ENCODE assay signal across 1 cellular context in the genomic region with DNA sequence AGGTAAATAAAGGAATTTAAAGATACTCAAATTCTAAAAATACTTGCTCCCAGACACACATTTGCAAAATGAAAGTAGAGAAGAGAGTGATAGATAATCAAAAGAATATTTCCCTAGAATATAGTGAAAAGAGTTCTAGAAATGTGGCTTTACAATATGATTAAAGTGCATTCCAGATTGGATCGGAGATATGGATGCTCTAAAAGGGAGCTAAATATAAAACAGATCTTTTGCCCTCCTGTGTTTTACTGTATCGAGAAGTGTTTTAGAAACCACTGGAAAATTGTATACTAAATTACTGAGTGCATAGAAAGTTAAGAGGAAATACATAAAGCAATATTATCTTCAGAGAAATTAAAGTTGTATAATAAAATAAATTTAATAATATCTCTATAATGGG.
TF ChIP-seq lines count a peak whose summit lies in the region.

No MANE protein-coding gene starts in this region.

TF ChIP-seq in SK-N-SH treated with all-trans-retinoic acid at 6 μM for 48 hours, 23 proteins besides CTCF, POLR2A, EP300 and RAD21 (continued from another document):
- TF ChIP-seq, protein P1, sequence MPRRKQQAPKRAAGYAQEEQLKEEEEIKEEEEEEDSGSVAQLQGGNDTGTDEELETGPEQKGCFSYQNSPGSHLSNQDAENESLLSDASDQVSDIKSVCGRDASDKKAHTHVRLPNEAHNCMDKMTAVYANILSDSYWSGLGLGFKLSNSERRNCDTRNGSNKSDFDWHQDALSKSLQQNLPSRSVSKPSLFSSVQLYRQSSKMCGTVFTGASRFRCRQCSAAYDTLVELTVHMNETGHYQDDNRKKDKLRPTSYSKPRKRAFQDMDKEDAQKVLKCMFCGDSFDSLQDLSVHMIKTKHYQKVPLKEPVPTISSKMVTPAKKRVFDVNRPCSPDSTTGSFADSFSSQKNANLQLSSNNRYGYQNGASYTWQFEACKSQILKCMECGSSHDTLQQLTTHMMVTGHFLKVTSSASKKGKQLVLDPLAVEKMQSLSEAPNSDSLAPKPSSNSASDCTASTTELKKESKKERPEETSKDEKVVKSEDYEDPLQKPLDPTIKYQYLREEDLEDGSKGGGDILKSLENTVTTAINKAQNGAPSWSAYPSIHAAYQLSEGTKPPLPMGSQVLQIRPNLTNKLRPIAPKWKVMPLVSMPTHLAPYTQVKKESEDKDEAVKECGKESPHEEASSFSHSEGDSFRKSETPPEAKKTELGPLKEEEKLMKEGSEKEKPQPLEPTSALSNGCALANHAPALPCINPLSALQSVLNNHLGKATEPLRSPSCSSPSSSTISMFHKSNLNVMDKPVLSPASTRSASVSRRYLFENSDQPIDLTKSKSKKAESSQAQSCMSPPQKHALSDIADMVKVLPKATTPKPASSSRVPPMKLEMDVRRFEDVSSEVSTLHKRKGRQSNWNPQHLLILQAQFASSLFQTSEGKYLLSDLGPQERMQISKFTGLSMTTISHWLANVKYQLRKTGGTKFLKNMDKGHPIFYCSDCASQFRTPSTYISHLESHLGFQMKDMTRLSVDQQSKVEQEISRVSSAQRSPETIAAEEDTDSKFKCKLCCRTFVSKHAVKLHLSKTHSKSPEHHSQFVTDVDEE (CRISPR knock-in tag; IDR thresholded peaks at IDR 0.05): 0 out of 2 replicates have a peak, but pooled peaks have one; percentile 15
- TF ChIP-seq OSR1 (CRISPR knock-in tag; IDR thresholded peaks at IDR 0.05) (no peak), ZFP30 (CRISPR knock-in tag; IDR thresholded peaks at IDR 0.05) (peak; percentile 63), ZC3H10 (CRISPR knock-in tag; IDR thresholded peaks at IDR 0.05) (no peak)
- TF ChIP-seq, protein P2, sequence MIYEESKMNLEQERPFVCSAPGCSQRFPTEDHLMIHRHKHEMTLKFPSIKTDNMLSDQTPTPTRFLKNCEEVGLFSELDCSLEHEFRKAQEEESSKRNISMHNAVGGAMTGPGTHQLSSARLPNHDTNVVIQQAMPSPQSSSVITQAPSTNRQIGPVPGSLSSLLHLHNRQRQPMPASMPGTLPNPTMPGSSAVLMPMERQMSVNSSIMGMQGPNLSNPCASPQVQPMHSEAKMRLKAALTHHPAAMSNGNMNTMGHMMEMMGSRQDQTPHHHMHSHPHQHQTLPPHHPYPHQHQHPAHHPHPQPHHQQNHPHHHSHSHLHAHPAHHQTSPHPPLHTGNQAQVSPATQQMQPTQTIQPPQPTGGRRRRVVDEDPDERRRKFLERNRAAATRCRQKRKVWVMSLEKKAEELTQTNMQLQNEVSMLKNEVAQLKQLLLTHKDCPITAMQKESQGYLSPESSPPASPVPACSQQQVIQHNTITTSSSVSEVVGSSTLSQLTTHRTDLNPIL (CRISPR knock-in tag; IDR thresholded peaks at IDR 0.05; ENCODE audit: low read depth): no peak
